9 cellular contexts compared by ENCODE assay signal in the genomic region with DNA sequence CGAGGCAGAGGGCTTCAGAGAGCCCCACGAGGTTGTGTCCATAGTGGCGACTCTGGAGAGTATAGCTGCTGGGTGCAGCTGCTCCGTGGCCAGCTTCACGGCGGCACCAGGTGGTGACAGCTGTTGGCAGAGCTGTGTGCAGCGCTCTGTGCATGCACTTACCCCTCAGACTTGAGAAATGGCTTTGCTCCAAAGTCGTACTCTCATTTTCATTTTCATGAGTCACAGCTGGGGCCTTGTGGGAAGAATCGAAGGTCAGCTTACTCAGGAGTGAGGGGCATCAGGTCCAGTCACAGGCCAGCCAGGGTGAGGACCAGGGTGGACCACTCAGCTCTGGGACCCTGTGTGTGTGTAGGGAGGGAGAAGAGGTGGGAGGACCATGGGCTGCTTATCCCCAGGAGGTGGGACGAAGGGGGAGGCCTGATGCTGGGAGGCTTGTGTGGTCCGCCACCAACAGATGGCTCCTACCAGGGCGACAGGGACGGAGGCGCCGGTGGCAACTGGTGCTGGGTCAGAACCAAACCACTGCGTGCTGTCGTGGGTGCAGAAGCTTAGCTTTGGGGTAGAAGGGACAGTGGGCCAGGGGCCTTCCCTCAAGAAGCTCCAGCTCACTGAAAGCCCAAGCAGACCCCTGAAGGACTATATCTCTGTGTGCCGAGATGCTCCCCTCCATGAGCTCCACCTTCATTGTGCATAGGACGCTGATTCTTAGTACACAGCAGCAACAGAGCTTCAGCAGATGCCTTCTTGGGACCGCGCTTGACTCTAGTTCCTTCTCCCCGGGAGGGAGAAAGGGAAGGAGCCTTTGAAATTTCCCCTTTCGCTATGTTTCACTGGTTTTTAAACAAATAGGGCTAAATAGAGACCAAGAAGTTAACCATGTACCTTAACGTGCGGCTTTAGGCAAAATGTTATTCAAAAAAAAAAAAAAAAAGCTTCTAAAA.
DNase-seq lines count a peak whose midpoint lies in the region; ATAC-seq and TF ChIP-seq lines count a peak whose summit lies in the region.
"Had no signal": no experiment of that assay in that cellular context is flagged by ENCODE, and none has a peak within 500 bp of the region (broad histone marks: within the 10 kb centered on the region; RNA-seq: fewer than 3 reads in every experiment).

No MANE protein-coding gene starts in this region.

- POLR2A ChIA-PET in OCI-LY7 (lab: Charles Lee): interaction anchor here (0.6 to 3.9 kb wide), 19 partner anchors 9 to 1925 kb away, joined by 3 to 11 read pairs (median 4); no protein-coding TSS in a partner anchor

- TF ChIP-seq CTCF in OCI-LY7 (conservative IDR thresholded peaks at IDR 0.05; ENCODE audit: low read length): no peak
- TF ChIP-seq CTCF in left ventricle myocardium inferior (IDR thresholded peaks at IDR 0.05; ENCODE audit: borderline replicate concordance): no peak

- H2AFZ ChIP-seq in OCI-LY7 (ENCODE audit: low read length): no peak overlapping the region; the same call in 1 of the 2 replicates

- CTCF ChIA-PET in OCI-LY7 (lab: Charles Lee; ENCODE audit: unreplicated experiment): interaction anchor here (1.1 to 1.8 kb wide), 3 partner anchors 10 to 78 kb away, joined by 3 to 7 read pairs (median 4); no protein-coding TSS in a partner anchor

- DNase-seq in AG08396 (ENCODE audit: low spot score): peak; percentile 7
- DNase-seq in OCI-LY7 (ENCODE audit: low spot score): peak; percentile 32
- DNase-seq in left ventricle myocardium inferior: peak; percentile 77
- DNase-seq in iPS-NIHi11 (ENCODE audit: low spot score): no peak
- DNase-seq in H7: no peak
- DNase-seq in SIG-M5 (lab: John Stamatoyannopoulos, UW): no peak

- BruUV-seq in OCI-LY7 (replicated peaks; lab: Mats Ljungman, UMichigan): no TSS peak

- H3K27me3 ChIP-seq in left ventricle myocardium inferior (ENCODE audit: low read depth) (no peaks in the 10 kb centered on the region), H7 (ENCODE audit: control insufficient read depth, insufficient read depth, low read length) (no peaks in the 10 kb centered on the region)
- H3K27me3 ChIP-seq: adrenal gland had no signal

- intact Hi-C loops in OCI-LY7 (cut with micrococcal nuclease; ENCODE audit: unreplicated experiment) (loop anchor here (2.0 kb wide), 1 partner anchor 64 kb away; no protein-coding TSS in a partner anchor), left ventricle myocardium inferior (cut with micrococcal nuclease) (no loop called here)

- no peak overlapping the region for H3K4me3 ChIP-seq in OCI-LY7 (ENCODE audit: low read depth, low read length, poor library complexity, severe bottlenecking)
- H3K4me3 ChIP-seq in left ventricle myocardium inferior: peak overlapping the region; percentile 30
- no peak overlapping the region for H3K4me3 ChIP-seq in H7 (ENCODE audit: insufficient read depth, low read depth, low read length)
- H3K4me3 ChIP-seq: adrenal gland had no signal

- no peaks in the 10 kb centered on the region for H3K9me3 ChIP-seq in OCI-LY7 (ENCODE audit: low read length)
- no peaks in the 10 kb centered on the region for H3K9me3 ChIP-seq in left ventricle myocardium inferior (replicated peaks)
- H3K9me3 ChIP-seq: adrenal gland had no signal

- no peaks in the 10 kb centered on the region for H3K36me3 ChIP-seq in OCI-LY7 (ENCODE audit: insufficient read depth, low read length)
- H3K36me3 ChIP-seq in left ventricle myocardium inferior: no peaks in the 10 kb centered on the region
- no peaks in the 10 kb centered on the region for H3K36me3 ChIP-seq in H7 (replicated peaks; ENCODE audit: control insufficient read depth, insufficient read depth, low read length)
- H3K36me3 ChIP-seq: adrenal gland had no signal

- no peak overlapping the region for H3K4me2 ChIP-seq in OCI-LY7 (ENCODE audit: low read length)

- H3K79me2 ChIP-seq in OCI-LY7 (ENCODE audit: insufficient read depth, low read depth, low read length): no peaks in the 10 kb centered on the region

- H3K27ac ChIP-seq in OCI-LY7 (ENCODE audit: low read depth, low read length, poor library complexity, severe bottlenecking) (no peak overlapping the region), left ventricle myocardium inferior (replicated peaks) (peak overlapping the region; percentile 90)

- peaks cover 25% of the 10 kb centered on the region for H3K4me1 ChIP-seq in OCI-LY7 (ENCODE audit: insufficient read depth, low read length, poor library complexity, severe bottlenecking)
- peaks cover 85% of the 10 kb centered on the region for H3K4me1 ChIP-seq in left ventricle myocardium inferior
- H3K4me1 ChIP-seq: adrenal gland had no signal

- H4K20me1 ChIP-seq in OCI-LY7 (ENCODE audit: insufficient read depth, low read length): no peaks in the 10 kb centered on the region

- no peaks in the 10 kb centered on the region for H3K9me2 ChIP-seq in OCI-LY7 (ENCODE audit: insufficient read depth, low read length)

- ATAC-seq in GM18517 (IDR thresholded peaks at IDR 0.05; ENCODE audit: unreplicated experiment) (peak; percentile 57), HG02840 (IDR thresholded peaks at IDR 0.05; ENCODE audit: low FRiP score, unreplicated experiment) (peak; percentile 48)

Comparison
In these comparisons a context has a peak if more than half of its experiments do, and no peak if none do; other contexts are left out.
1. DNase-seq: peak in AG08396 (single experiment), OCI-LY7 (single experiment) and left ventricle myocardium inferior (single experiment); none in iPS-NIHi11 (single experiment), H7 (single experiment) and SIG-M5 (single experiment).